Comparison of ENCODE assay signal across 29 cellular contexts in the genomic region with DNA sequence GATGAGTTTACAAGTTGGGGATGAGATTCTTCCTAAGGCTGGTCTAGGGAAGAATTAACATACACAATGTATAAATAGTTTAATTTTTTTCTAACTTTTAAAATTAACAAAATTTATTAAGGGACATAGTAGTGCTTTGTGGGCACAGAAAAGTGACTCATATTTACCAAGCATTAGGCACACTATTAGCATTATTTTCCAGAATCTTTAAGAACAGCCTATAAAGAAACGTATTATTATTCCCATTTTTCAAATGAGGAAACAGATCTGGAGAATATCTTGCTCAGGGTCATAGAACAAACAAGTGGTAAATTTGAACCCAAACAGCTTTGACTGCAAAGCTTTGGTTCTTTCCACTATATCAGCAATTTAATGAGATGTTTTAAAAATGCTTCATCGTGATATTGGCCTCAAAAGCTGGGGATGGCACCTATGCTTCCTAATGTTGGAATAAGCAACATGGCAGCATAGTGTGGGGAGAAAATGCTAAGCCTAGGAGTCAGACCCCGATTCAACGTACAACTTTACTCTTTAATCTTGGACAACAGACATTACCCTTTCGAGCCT. TPM values are rescaled to one million over a fixed set of nuclear protein-coding genes. Genes with fewer than 3 reads are reported as not detected.
DNase-seq lines count a peak whose midpoint lies in the region; ATAC-seq, FAIRE-seq and TF ChIP-seq lines count a peak whose summit lies in the region.
"Had no signal": no experiment of that assay in that cellular context is flagged by ENCODE, and none has a peak within 500 bp of the region (broad histone marks: within the 10 kb centered on the region; RNA-seq: fewer than 3 reads in every experiment).

No MANE protein-coding gene starts in this region.

- intact Hi-C loops in psoas muscle (cut with DNase I) = no loop called here

- H2AFZ ChIP-seq in ACC112 (ENCODE audit: low read length, unreplicated experiment) (no peak overlapping the region), keratinocyte (ENCODE audit: control insufficient read depth, low read length) (no peak overlapping the region)
- H2AFZ ChIP-seq: neural progenitor cell had no signal

- 88 to 95% (median 90%) methylated on average over 5 of the region's 5 CpGs for WGBS in psoas muscle, 3 donors

- H3K4me3 ChIP-seq in ACC112 (ENCODE audit: low read depth, low read length) (no peak overlapping the region), adipocyte (ENCODE audit: low read length) (no peak overlapping the region), keratinocyte (ENCODE audit: control insufficient read depth in 2 of 3, extremely low read depth in 1 of 3, insufficient read depth in 2 of 3, low read depth in 1 of 3, low read length in 3 of 3) (no peak overlapping the region), psoas muscle (no peak overlapping the region)
- H3K4me3 ChIP-seq: neural progenitor cell, tibial artery had no signal

- TF ChIP-seq CTCF in keratinocyte (optimal IDR thresholded peaks at IDR 0.05 in 1 of 3, IDR thresholded peaks at IDR 0.05 in 1 of 3, conservative IDR thresholded peaks at IDR 0.05 in 1 of 3; ENCODE audit: extremely low read depth in 1 of 3, insufficient read depth in 2 of 3, low read length in 3 of 3) = no peak
- no peak for TF ChIP-seq CTCF in psoas muscle (IDR thresholded peaks at IDR 0.05)

- no peaks in the 10 kb centered on the region for H3K9me1 ChIP-seq in keratinocyte (ENCODE audit: control insufficient read depth, extremely low read depth, insufficient read depth, low read length)

- peaks cover under 1% of the 10 kb centered on the region for H3K4me1 Mint-ChIP-seq in T-helper 17 cell
- H3K4me1 Mint-ChIP-seq: activated CD4-positive, alpha-beta T cell treated with anti-CD3 and anti-CD28 coated beads, Interleukin-2, amount 10 ng/mL, durations not matched to agents 24 days and 14 days; activated CD8-positive, alpha-beta memory T cell treated with anti-CD3 and anti-CD28 coated beads, Interleukin-2, amount 10 ng/mL, durations not matched to agents 7 days and 5 days had no signal

- H4K20me1 ChIP-seq in keratinocyte (ENCODE audit: control insufficient read depth, extremely low read depth, insufficient read depth, low read length) = no peaks in the 10 kb centered on the region

- no peaks in the 10 kb centered on the region for H3K9me3 ChIP-seq in adipocyte (ENCODE audit: control insufficient read depth, low read length)
- no peaks in the 10 kb centered on the region for H3K9me3 ChIP-seq in keratinocyte (ENCODE audit: control insufficient read depth, low read depth, low read length)
- no peaks in the 10 kb centered on the region for H3K9me3 ChIP-seq in psoas muscle
- no peaks in the 10 kb centered on the region for H3K9me3 ChIP-seq in T-helper 17 cell (ENCODE audit: control insufficient read depth, low read length, poor library complexity, severe bottlenecking)
- H3K9me3 ChIP-seq: tibial artery had no signal

- H3K27me3 Mint-ChIP-seq in T-helper 17 cell = peaks cover 2% of the 10 kb centered on the region
- H3K27me3 Mint-ChIP-seq: activated CD4-positive, alpha-beta T cell treated with anti-CD3 and anti-CD28 coated beads, Interleukin-2, amount 10 ng/mL, durations not matched to agents 24 days and 14 days; activated CD8-positive, alpha-beta memory T cell treated with anti-CD3 and anti-CD28 coated beads, Interleukin-2, amount 10 ng/mL, durations not matched to agents 7 days and 5 days; activated naive CD8-positive, alpha-beta T cell treated with anti-CD3 and anti-CD28 coated beads for 36 hours; brain; progenitor cell of endocrine pancreas had no signal

- peaks cover 56% of the 10 kb centered on the region for H3K4me1 ChIP-seq in ACC112 (ENCODE audit: control insufficient read depth, insufficient read depth, low read length, unreplicated experiment)
- H3K4me1 ChIP-seq in adipocyte (ENCODE audit: control insufficient read depth, insufficient read depth, low read length) = peaks cover 48% of the 10 kb centered on the region
- H3K4me1 ChIP-seq in keratinocyte (ENCODE audit: control insufficient read depth, extremely low read depth, insufficient read depth, low read length) = peaks cover 48% of the 10 kb centered on the region
- peaks cover 54% of the 10 kb centered on the region for H3K4me1 ChIP-seq in psoas muscle

- H3K36me3 ChIP-seq in ACC112 (ENCODE audit: insufficient read depth, low read length) (no peaks in the 10 kb centered on the region), adipocyte (ENCODE audit: control insufficient read depth, insufficient read depth, low read length, severe bottlenecking) (peaks cover 71% of the 10 kb centered on the region), keratinocyte (ENCODE audit: control insufficient read depth in 2 of 2, extremely low read depth in 1 of 2, insufficient read depth in 2 of 2, low read length in 2 of 2) (peaks cover 3 to 29% of the 10 kb centered on the region in 2 experiments), psoas muscle (ENCODE audit: insufficient read depth in 1 of 2, low read depth in 1 of 2) (peaks cover 0 to 39% of the 10 kb centered on the region in 2 donors)
- H3K36me3 ChIP-seq: neural progenitor cell had no signal

- ATAC-seq in psoas muscle (no peak), GM18498 (IDR thresholded peaks at IDR 0.05; ENCODE audit: unreplicated experiment) (no peak), T-helper 17 cell (no peak)
- ATAC-seq: activated CD8-positive, alpha-beta memory T cell treated with anti-CD3 and anti-CD28 coated beads, Interleukin-2, amount 10 ng/mL, durations not matched to agents 7 days and 5 days; stimulated activated naive CD8-positive, alpha-beta T cell treated with anti-CD3 and anti-CD28 coated beads, Interleukin-15, Interleukin-2, amounts not matched to agents 100 U/mL and 50 U/mL, for 24 hours had no signal

- peak overlapping the region; percentile 99 for H3K27ac ChIP-seq in ACC112 (ENCODE audit: low read depth, low read length)
- H3K27ac ChIP-seq in keratinocyte (ENCODE audit: control insufficient read depth, insufficient read depth, low read length) = peak overlapping the region; percentile 87
- peak overlapping the region; percentile 81 for H3K27ac ChIP-seq in psoas muscle
- H3K27ac ChIP-seq: C4-2B, neural progenitor cell had no signal

- no peak overlapping the region for H3K4me3 Mint-ChIP-seq in T-helper 17 cell
- H3K4me3 Mint-ChIP-seq: activated CD4-positive, alpha-beta T cell treated with anti-CD3 and anti-CD28 coated beads, Interleukin-2, amount 10 ng/mL, durations not matched to agents 24 days and 14 days; activated CD8-positive, alpha-beta memory T cell treated with anti-CD3 and anti-CD28 coated beads, Interleukin-2, amount 10 ng/mL, durations not matched to agents 7 days and 5 days; activated naive CD8-positive, alpha-beta T cell treated with anti-CD3 and anti-CD28 coated beads for 36 hours; activated T-helper 1 cell treated with anti-CD3 and anti-CD28 coated beads, Interleukin-12 subunit alpha, Interleukin-12 subunit beta, Interleukin-2, Interleukin-4 antibody, amounts not matched to agents 30 ng/mL and 10 ng/mL and 1 ng/mL, durations not matched to agents 14 hours and 24 hours and 36 hours; brain; neural progenitor cell had no signal

- DNase-seq in adipocyte (ENCODE audit: low read depth) (no peak), keratinocyte (ENCODE audit: low read depth, low spot score) (no peak), psoas muscle (no peak), SW480 (ENCODE audit: low spot score) (no peak), KG1 (lab: John Stamatoyannopoulos, UW) (no peak), T-helper 17 cell (no peak)
- DNase-seq: activated CD4-positive, alpha-beta T cell treated with anti-CD3 and anti-CD28 coated beads, Interleukin-2, amount 10 ng/mL, durations not matched to agents 24 days and 14 days; activated CD8-positive, alpha-beta memory T cell treated with anti-CD3 and anti-CD28 coated beads, Interleukin-2, amount 10 ng/mL, durations not matched to agents 7 days and 5 days; activated naive CD8-positive, alpha-beta T cell treated with anti-CD3 and anti-CD28 coated beads for 36 hours; EL; head of caudate nucleus; Karpas-422; NCI-H187; NCI-H2227 treated with DMSO at 0.1 percent for 48 hours; NCI-H82; OCI-M1; SIG-M5; stimulated activated CD4-positive, alpha-beta T cell treated with anti-CD3 and anti-CD28 coated beads, Interleukin-4, amount 100 ng/mL, for 24 hours; stimulated activated naive CD8-positive, alpha-beta T cell treated with anti-CD3 and anti-CD28 coated beads, Interleukin-15, Interleukin-2, amounts not matched to agents 100 U/mL and 50 U/mL, for 24 hours; T-helper 2 cell; tibial artery had no signal

- H3K27me3 ChIP-seq in ACC112 (ENCODE audit: insufficient read depth, low read length) (no peaks in the 10 kb centered on the region), adipocyte (replicated peaks; ENCODE audit: control insufficient read depth, insufficient read depth, low read length) (no peaks in the 10 kb centered on the region), keratinocyte (ENCODE audit: control insufficient read depth, extremely low read depth, insufficient read depth, low read length) (no peaks in the 10 kb centered on the region), psoas muscle (ENCODE audit: insufficient read depth in 3 of 3, low read length in 2 of 3) (no peaks in the 10 kb centered on the region)
- H3K27me3 ChIP-seq: neural progenitor cell, tibial artery had no signal

- H3K79me2 ChIP-seq in ACC112 (ENCODE audit: control insufficient read depth, insufficient read depth, low read length, unreplicated experiment) (no peaks in the 10 kb centered on the region), keratinocyte (ENCODE audit: control insufficient read depth, insufficient read depth, low read length) (peaks cover 23% of the 10 kb centered on the region)

- no peak overlapping the region for H3K4me2 ChIP-seq in keratinocyte (ENCODE audit: control insufficient read depth, extremely low read depth, insufficient read depth, low read depth, low read length)
- H3K4me2 ChIP-seq: neural progenitor cell had no signal

- peak; percentile 9 for FAIRE-seq in keratinocyte (lab: Jason Lieb, UNC)
- FAIRE-seq: colon had no signal

- H3K9ac ChIP-seq in adipocyte (ENCODE audit: low read length) (peak overlapping the region; percentile 33), keratinocyte (ENCODE audit: control insufficient read depth, extremely low read depth, insufficient read depth, low read length) (no peak overlapping the region)
- H3K9ac ChIP-seq: neural progenitor cell had no signal

- H3K36me3 Mint-ChIP-seq in T-helper 17 cell (ENCODE audit: low read depth) = peaks cover 12% of the 10 kb centered on the region
- H3K36me3 Mint-ChIP-seq: activated CD8-positive, alpha-beta memory T cell treated with anti-CD3 and anti-CD28 coated beads, Interleukin-2, amount 10 ng/mL, durations not matched to agents 7 days and 5 days; activated naive CD8-positive, alpha-beta T cell treated with anti-CD3 and anti-CD28 coated beads for 36 hours had no signal

- dilution Hi-C loops in keratinocyte (cut with MboI; ENCODE audit: extremely low pct_ligation_motif_present, low sequenced_read_pairs) = no loop called here

- H3K27ac Mint-ChIP-seq in T-helper 17 cell = no peak overlapping the region
- H3K27ac Mint-ChIP-seq: activated CD4-positive, alpha-beta T cell treated with anti-CD3 and anti-CD28 coated beads, Interleukin-2, amount 10 ng/mL, durations not matched to agents 24 days and 14 days; activated CD8-positive, alpha-beta memory T cell treated with anti-CD3 and anti-CD28 coated beads, Interleukin-2, amount 10 ng/mL, durations not matched to agents 7 days and 5 days; activated naive CD8-positive, alpha-beta T cell treated with anti-CD3 and anti-CD28 coated beads for 36 hours; activated T-helper 1 cell treated with anti-CD3 and anti-CD28 coated beads, Interleukin-12 subunit alpha, Interleukin-12 subunit beta, Interleukin-2, Interleukin-4 antibody, amounts not matched to agents 30 ng/mL and 10 ng/mL and 1 ng/mL, durations not matched to agents 14 hours and 24 hours and 36 hours; neural progenitor cell; progenitor cell of endocrine pancreas had no signal

RNA-seq across cellular contexts. Expression of a gene that starts 55.9 kb away (rescaled TPM):
- 20.8 to 35.9 TPM (median 23.0 TPM) in 3 replicates for polyA plus RNA-seq in keratinocyte
- 2.5 TPM for polyA plus RNA-seq in keratinocyte (2011; ENCODE audit: low read depth)
- polyA plus RNA-seq in keratinocyte (2011; cell fraction: cytosol; rRNA removed) = 4.2 and 6.8 TPM in 2 replicates
- 45.6 and 53.6 TPM in 2 replicates for polyA plus RNA-seq in keratinocyte (2011; cell fraction: nucleus; rRNA removed)
- polyA plus RNA-seq in keratinocyte (2012; ENCODE audit: low replicate concordance) = 4.2 and 27.7 TPM in 2 replicates
- polyA minus RNA-seq in keratinocyte = 262 to 318 TPM (median 305 TPM) in 3 replicates
- polyA minus RNA-seq in keratinocyte (2011; cell fraction: cytosol; rRNA and poly(A)+ RNA removed) = 47.2 TPM
- polyA minus RNA-seq in keratinocyte (2011; cell fraction: nucleus; rRNA and poly(A)+ RNA removed) = 243 and 353 TPM in 2 replicates
- 10 to 100 TPM in 2 of 4 donors, 1 to 10 TPM in 2; 8.2 to 26.1 (median 16.2) TPM for total RNA-seq in psoas muscle
- polyA plus RNA-seq in psoas muscle = 1 to 10 TPM; 1.9 to 6.3 (median 3.3) TPM
- total RNA-seq in T-helper 17 cell = 10 to 100 TPM; 16.0 to 18.9 TPM
